25 cellular contexts compared by ENCODE assay signal in genomic region chr2:157934684-157935377, GRCh38.
"Had no signal": no experiment of that assay in that cellular context is flagged by ENCODE, and none has a peak within 500 bp of the region (broad histone marks: within the 10 kb centered on the region; RNA-seq: fewer than 3 reads in every experiment).

No MANE protein-coding gene starts in this region.

- ATAC-seq: gastroesophageal sphincter; naive thymus-derived CD4-positive, alpha-beta T cell; sciatic nerve; stimulated activated memory B cell treated with anti-CD40 and anti-IgM and Interleukin-4, amounts not matched to agents 10 μg/mL and 1 μg/mL and 100 μg/mL, for 72 hours; stimulated activated naive CD8-positive, alpha-beta T cell treated with anti-CD3 and anti-CD28 coated beads, Interleukin-15, Interleukin-2, amounts not matched to agents 100 U/mL and 50 U/mL, for 24 hours; upper lobe of right lung had no signal

- H3K9ac ChIP-seq: neural progenitor cell, parathyroid adenoma had no signal

- H3K36me3 ChIP-seq: colonic mucosa, esophagus muscularis mucosa, gastroesophageal sphincter, heart left ventricle, neural progenitor cell, thoracic aorta, tibial nerve, upper lobe of right lung, uterus had no signal

- DNase-seq: colonic mucosa; effector CD8-positive, alpha-beta T cell; endodermal cell; heart left ventricle; hippocampal formation; immature natural killer cell; islet precursor cell; kidney glomerular epithelial cell; mesenchymal stem cell; midbrain; naive thymus-derived CD4-positive, alpha-beta T cell; stimulated activated CD4-positive, alpha-beta T cell treated with anti-CD3 and anti-CD28 coated beads, Interleukin-2, amount 100 ng/mL, for 24 hours; stimulated activated CD4-positive, alpha-beta T cell treated with anti-CD3 and anti-CD28 coated beads, Interleukin-4, amount 100 ng/mL, for 24 hours; stimulated activated naive CD8-positive, alpha-beta T cell treated with anti-CD3 and anti-CD28 coated beads, Interleukin-15, Interleukin-2, amounts not matched to agents 100 U/mL and 50 U/mL, for 24 hours; upper lobe of right lung; uterus had no signal

- H3K79me2 ChIP-seq: parathyroid adenoma had no signal

- H3K9me3 ChIP-seq: colonic mucosa, esophagus muscularis mucosa, gastroesophageal sphincter, heart left ventricle, thoracic aorta, tibial nerve, upper lobe of right lung, uterus had no signal

- H3K27ac ChIP-seq: colonic mucosa, esophagus muscularis mucosa, foreskin keratinocyte, gastroesophageal sphincter, heart left ventricle, neural progenitor cell, parathyroid adenoma, thoracic aorta, tibial nerve, upper lobe of right lung, uterus had no signal

- H3K4me1 ChIP-seq: colonic mucosa, esophagus muscularis mucosa, gastroesophageal sphincter, parathyroid adenoma, tibial nerve, upper lobe of right lung, uterus had no signal

- H3K4me3 ChIP-seq: colonic mucosa, esophagus muscularis mucosa, gastroesophageal sphincter, heart left ventricle, neural progenitor cell, thoracic aorta, tibial nerve, upper lobe of right lung, uterus had no signal

- H3K27me3 ChIP-seq: colonic mucosa, esophagus muscularis mucosa, heart left ventricle, tibial nerve, upper lobe of right lung, uterus had no signal
